8 cellular contexts compared by ENCODE assay signal in genomic region chr17:57986841-57987581, GRCh38. TPM values are rescaled to one million over a fixed set of nuclear protein-coding genes. Genes with fewer than 3 reads are reported as not detected.
DNase-seq lines count a peak whose midpoint lies in the region; ATAC-seq, FAIRE-seq and TF ChIP-seq lines count a peak whose summit lies in the region.

No MANE protein-coding gene starts in this region.

- H2BK120ac ChIP-seq in H1 (replicated peaks; ENCODE audit: low read depth, low read length) (no peak overlapping the region), mesendoderm (ENCODE audit: low read depth, low read length) (no peak overlapping the region)

- H3K4ac ChIP-seq in H1 (replicated peaks; ENCODE audit: insufficient read length, low read depth, low read length) (no peak overlapping the region), mesendoderm (ENCODE audit: low read depth, low read length) (peak overlapping the region; percentile 75)

- H3K9me3 ChIP-seq in AG04450 (ENCODE audit: control insufficient read depth, insufficient read depth, low read length): no peaks in the 10 kb centered on the region; the same call in 1 of the 2 replicates
- no peaks in the 10 kb centered on the region for H3K9me3 ChIP-seq in H1 (ENCODE audit: insufficient read depth in 2 of 2, low read depth in 1 of 2, low read length in 1 of 2)

- no peak for FAIRE-seq in H1 (lab: Jason Lieb, UNC)

- H4K5ac ChIP-seq in H1 (ENCODE audit: insufficient read length, low read depth, low read length) (peak overlapping the region; percentile 47), mesendoderm (ENCODE audit: low read length) (no peak overlapping the region)

- H2AK5ac ChIP-seq in H1 (ENCODE audit: low read depth, low read length): no peak overlapping the region
- H2AK5ac ChIP-seq in mesendoderm (ENCODE audit: low read length): no peak overlapping the region

- ATAC-seq in GM19351 (IDR thresholded peaks at IDR 0.05; ENCODE audit: unreplicated experiment): peak; percentile 14
- peak; percentile 69 for ATAC-seq in stimulated activated naive CD8-positive, alpha-beta T cell treated with anti-CD3 and anti-CD28 coated beads, Interleukin-15, Interleukin-2, amounts not matched to agents 100 U/mL and 50 U/mL, for 24 hours

- H4K8ac ChIP-seq in H1 (ENCODE audit: extremely low read depth, insufficient read depth, low read length): no peak overlapping the region
- H4K8ac ChIP-seq in mesendoderm (ENCODE audit: low read depth, low read length): no peak overlapping the region

- TF ChIP-seq RAD21 in H1 (IDR thresholded peaks at IDR 0.05 in 1 of 2, conservative IDR thresholded peaks at IDR 0.05 in 1 of 2; ENCODE audit: low read depth in 2 of 2, low read length in 2 of 2): 0 out of 4 replicates have a peak, but pooled peaks of 1 of the 2 experiments have one; percentile 2

- H4K20me1 ChIP-seq in H1 (replicated peaks in 1 of 2; ENCODE audit: control insufficient read depth in 1 of 2, insufficient read depth in 2 of 2, low read length in 2 of 2): peaks cover 0 to 15% of the 10 kb centered on the region in 2 experiments

- H3K56ac ChIP-seq in H1 (replicated peaks; ENCODE audit: insufficient read length, low read depth, low read length): peak overlapping the region; percentile 5
- H3K56ac ChIP-seq in mesendoderm (ENCODE audit: low read length): peak overlapping the region; percentile 93

- H3K4me2 ChIP-seq in H1 (ENCODE audit: insufficient read depth in 1 of 2, low read depth in 2 of 2, low read length in 2 of 2): peak overlapping the region; percentile 78 to 81
- peak overlapping the region; percentile 54 for H3K4me2 ChIP-seq in mesendoderm (ENCODE audit: low read length)

- H3K27me3 ChIP-seq in AG04450 (ENCODE audit: control insufficient read depth, insufficient read depth, low read length) (no peaks in the 10 kb centered on the region), H1 (replicated peaks in 1 of 4; ENCODE audit: control insufficient read depth in 3 of 4, extremely low read depth in 1 of 4, insufficient read depth in 3 of 4, low read length in 3 of 4) (no peaks in the 10 kb centered on the region), mesendoderm (ENCODE audit: insufficient read depth, low read length, poor library complexity) (no peaks in the 10 kb centered on the region)

- H3K23ac ChIP-seq in H1 (ENCODE audit: insufficient read length) (no peak overlapping the region), mesendoderm (ENCODE audit: low read length) (peak overlapping the region; percentile 29)

- TF ChIP-seq CTCF in AG04450 (IDR thresholded peaks at IDR 0.05; ENCODE audit: low read depth, low read length) (no peak), H1 (IDR thresholded peaks at IDR 0.05; ENCODE audit: control extremely low read depth in 1 of 3, insufficient read depth in 1 of 3, low read depth in 1 of 3, low read length in 3 of 3) (no peak)

- WGBS in H1 (ENCODE audit: extremely low coverage in 1 of 2, insufficient coverage in 1 of 2, insufficient read length in 1 of 2, insufficient replicate concordance in 2 of 2, low coverage in 1 of 2, low lambda C conversion rate in 2 of 2, missing lambda C conversion rate in 1 of 2), 2 experiments: 2% methylated on average over 31 of the region's 38 CpGs; no CpG with 5 or more reads in 1 of the 2 experiments
- WGBS in mesendoderm (ENCODE audit: extremely low coverage, insufficient coverage, low lambda C conversion rate): no CpG with 5 or more reads among the region's 38 CpGs

- no peak overlapping the region for H2BK5ac ChIP-seq in H1 (ENCODE audit: low read depth, low read length)
- no peak overlapping the region for H2BK5ac ChIP-seq in mesendoderm (ENCODE audit: low read length)

- peaks cover 0 to 2% (median 0%) of the 10 kb centered on the region in 4 experiments; a peak in 3 of 7 replicates for H3K4me1 ChIP-seq in H1 (replicated peaks in 1 of 4; ENCODE audit: control insufficient read depth in 3 of 4, insufficient read depth in 4 of 4, low read length in 3 of 4)
- peaks cover 2% of the 10 kb centered on the region for H3K4me1 ChIP-seq in mesendoderm (ENCODE audit: control insufficient read depth, low read depth, low read length)

- H3K79me2 ChIP-seq in H1 (ENCODE audit: control insufficient read depth in 1 of 2, insufficient read depth in 2 of 2, low read length in 2 of 2): peaks cover 6 to 50% of the 10 kb centered on the region in 2 experiments
- peaks cover 42% of the 10 kb centered on the region for H3K79me2 ChIP-seq in mesendoderm (ENCODE audit: control insufficient read depth, insufficient read depth, low read length)

- TF ChIP-seq POLR2A in H1 (IDR thresholded peaks at IDR 0.05; ENCODE audit: control extremely low read depth in 1 of 2, low read depth in 2 of 2, low read length in 2 of 2): no peak

- peaks cover 9% of the 10 kb centered on the region for H3K23me2 ChIP-seq in H1 (ENCODE audit: low read depth, low read length)

- no peak for TF ChIP-seq EP300 in H1 (IDR thresholded peaks at IDR 0.05; ENCODE audit: borderline replicate concordance in 1 of 2, low read depth in 2 of 2, low read length in 2 of 2)

- peak overlapping the region; percentile 76 to 89 (median 82) for H3K9ac ChIP-seq in H1 (replicated peaks in 1 of 4; ENCODE audit: extremely low read depth in 1 of 4, low read depth in 3 of 4, low read length in 3 of 4)
- H3K9ac ChIP-seq in mesendoderm (ENCODE audit: low read length): peak overlapping the region; percentile 78

- no peak overlapping the region for H2BK12ac ChIP-seq in H1 (ENCODE audit: low read depth, low read length)

- H2AFZ ChIP-seq in H1 (ENCODE audit: low read length): no peak overlapping the region

- H3K36me3 ChIP-seq in H1 (ENCODE audit: control insufficient read depth in 2 of 4, insufficient read depth in 4 of 4, low read length in 3 of 4) (peaks cover 0 to 10% (median 4%) of the 10 kb centered on the region in 4 experiments; a peak in 3 of 8 replicates), mesendoderm (ENCODE audit: control insufficient read depth, insufficient read depth, low read length) (peaks cover 2% of the 10 kb centered on the region)

- POLR2A ChIA-PET in AG04450 (lab: Yijun Ruan, JAX) (interaction anchor here (0.6 to 1.9 kb wide), 11 partner anchors 13 to 126 kb away, joined by 3 to 11 read pairs (median 5); partner anchors contain the start of gene CUEDC1), H1 (lab: Charles Lee; ENCODE audit: partially characterized antibody) (interaction anchor here (1.0 to 28.0 kb wide), 12 partner anchors 7 to 183 kb away, joined by 3 to 672 read pairs (median 6); partner anchors contain the start of genes CUEDC1, MRPS23 and SRSF1)

- no peak overlapping the region for H2BK15ac ChIP-seq in H1 (ENCODE audit: low read length)
- H2BK15ac ChIP-seq in mesendoderm (replicated peaks; ENCODE audit: low read depth): no peak overlapping the region

- H2BK20ac ChIP-seq in H1 (ENCODE audit: low read length): no peak overlapping the region

- peak overlapping the region; percentile 51 for H4K91ac ChIP-seq in H1 (replicated peaks; ENCODE audit: insufficient read length, low read length)

- H3K4me3 ChIP-seq in AG04450 (ENCODE audit: low read depth, low read length) (peak overlapping the region; percentile 79), H1 (ENCODE audit: extremely low read depth in 1 of 4, insufficient read depth in 2 of 4, low read depth in 3 of 4, low read length in 4 of 4) (peak overlapping the region; percentile 73 to 95 (median 80)), mesendoderm (ENCODE audit: low read length) (peak overlapping the region; percentile 88)

- DNase-seq in AG04450 (ENCODE audit: low read depth, low spot score) (peak; percentile 66), M059J (ENCODE audit: low read depth) (peak; percentile 77), H1 (ENCODE audit: low read depth in 1 of 2, low spot score in 2 of 2) (no peak), mesendoderm (peak; percentile 84), DMS114 treated with DMSO at 0.1 percent for 48 hours (lab: John Stamatoyannopoulos, UW; ENCODE audit: unreplicated experiment) (no peak)
- peak; percentile 77 for DNase-seq in activated CD8-positive, alpha-beta memory T cell treated with anti-CD3 and anti-CD28 coated beads for 24 hours
- DNase-seq in stimulated activated naive CD8-positive, alpha-beta T cell treated with anti-CD3 and anti-CD28 coated beads, Interleukin-15, Interleukin-2, amounts not matched to agents 100 U/mL and 50 U/mL, for 24 hours: peak; percentile 63

- no peak overlapping the region for H3K14ac ChIP-seq in H1 (ENCODE audit: insufficient read length)

- peaks cover 5% of the 10 kb centered on the region; the same call in 1 of the 2 replicates for H3K79me1 ChIP-seq in H1 (ENCODE audit: low read depth, low read length)
- H3K79me1 ChIP-seq in mesendoderm (ENCODE audit: low read length): peaks cover 11% of the 10 kb centered on the region

- peak overlapping the region; percentile 96 for H3K27ac ChIP-seq in AG04450 (ENCODE audit: low read depth, low read length)
- H3K27ac ChIP-seq in H1 (ENCODE audit: low read depth, low read length): peak overlapping the region; percentile 70; the same call in 1 of the 2 replicates
- peak overlapping the region; percentile 76 for H3K27ac ChIP-seq in mesendoderm (ENCODE audit: low read depth, low read length)

- CTCF ChIA-PET in AG04450 (lab: Charles Lee) (interaction anchor here (0.6 to 3.7 kb wide), 19 partner anchors 9 to 154 kb away, joined by 3 to 63 read pairs (median 3); no protein-coding TSS in a partner anchor), H1 (lab: Charles Lee; ENCODE audit: partially characterized antibody) (interaction anchor here (1.1 to 3.6 kb wide), 14 partner anchors 8 to 154 kb away, joined by 3 to 35 read pairs (median 5); partner anchors contain the start of gene CUEDC1)

- H3K18ac ChIP-seq in H1 (ENCODE audit: extremely low read depth, low read length): peak overlapping the region; percentile 75; the same call in 1 of the 2 replicates
- H3K18ac ChIP-seq in mesendoderm (ENCODE audit: low read length): peak overlapping the region; percentile 89

RNA-seq across cellular contexts. Expression of gene VEZF1, which starts 1.0 kb away (rescaled TPM):
- polyA plus RNA-seq in AG04450 (2011; rRNA removed): 34.2 and 38.9 TPM in 2 replicates
- 65.1 and 68.2 TPM in 2 replicates for polyA minus RNA-seq in AG04450 (2011; rRNA and poly(A)+ RNA removed)
- total RNA-seq in M059J (2014; rRNA removed; shearing (Covaris generic)): 62.4 and 63.3 TPM in 2 replicates
- 56.7 and 61.9 TPM in 2 replicates for total RNA-seq in H1 (2021; fragmentation: NEBNext Ultra II Directional; extraction: Animal tissue kit (Norgen Biotek cat#: 25700))
- 21.5 and 28.9 TPM in 2 replicates for polyA plus RNA-seq in H1 (2011; rRNA removed)
- polyA plus RNA-seq in H1 (2011; cell fraction: cytosol; rRNA removed): 25.3 TPM
- polyA plus RNA-seq in H1 (2011; cell fraction: nucleus; rRNA removed): 29.8 TPM
- polyA plus RNA-seq in H1 (2012, experiment 1 of 2): 33.3 to 43.5 TPM (median 39.8 TPM) in 4 replicates
- polyA plus RNA-seq in H1 (2012, experiment 2 of 2): 5.7 TPM
- polyA plus RNA-seq in H1 (2013, experiment 1 of 2): 39.2 TPM
- 38.4 TPM for polyA plus RNA-seq in H1 (2013, experiment 2 of 2)
- polyA minus RNA-seq in H1 (2011; rRNA and poly(A)+ RNA removed): 81.4 and 108 TPM in 2 replicates
- polyA minus RNA-seq in H1 (2011; cell fraction: cytosol; rRNA and poly(A)+ RNA removed): 35.6 TPM
- polyA minus RNA-seq in H1 (2011; cell fraction: nucleus; rRNA and poly(A)+ RNA removed): 51.1 TPM
- 43.9 TPM for polyA plus RNA-seq in mesendoderm (2013, experiment 1 of 2)
- polyA plus RNA-seq in mesendoderm (2013, experiment 2 of 2): 44.0 TPM

RNA-seq across cellular contexts. Expression of gene SRSF1, which starts 20.0 kb away (rescaled TPM):
- 215 and 249 TPM in 2 replicates for polyA plus RNA-seq in AG04450 (2011; rRNA removed)
- 278 and 309 TPM in 2 replicates for polyA minus RNA-seq in AG04450 (2011; rRNA and poly(A)+ RNA removed)
- total RNA-seq in M059J (2014; rRNA removed; shearing (Covaris generic)): 336 and 365 TPM in 2 replicates
- total RNA-seq in H1 (2021; fragmentation: NEBNext Ultra II Directional; extraction: Animal tissue kit (Norgen Biotek cat#: 25700)): 429 and 433 TPM in 2 replicates
- 149 and 300 TPM in 2 replicates for polyA plus RNA-seq in H1 (2011; rRNA removed)
- 280 TPM for polyA plus RNA-seq in H1 (2011; cell fraction: cytosol; rRNA removed)
- 773 TPM for polyA plus RNA-seq in H1 (2011; cell fraction: nucleus; rRNA removed)
- 330 to 434 TPM (median 366 TPM) in 4 replicates for polyA plus RNA-seq in H1 (2012, experiment 1 of 2)
- polyA plus RNA-seq in H1 (2012, experiment 2 of 2): 60.0 TPM
- 237 TPM for polyA plus RNA-seq in H1 (2013, experiment 1 of 2)
- 241 TPM for polyA plus RNA-seq in H1 (2013, experiment 2 of 2)
- 349 and 397 TPM in 2 replicates for polyA minus RNA-seq in H1 (2011; rRNA and poly(A)+ RNA removed)
- polyA minus RNA-seq in H1 (2011; cell fraction: cytosol; rRNA and poly(A)+ RNA removed): 389 TPM
- 594 TPM for polyA minus RNA-seq in H1 (2011; cell fraction: nucleus; rRNA and poly(A)+ RNA removed)
- polyA plus RNA-seq in mesendoderm (2013, experiment 1 of 2): 461 TPM
- polyA plus RNA-seq in mesendoderm (2013, experiment 2 of 2): 462 TPM

RNA-seq across cellular contexts. Expression of gene CUEDC1, which starts 31.8 kb away (rescaled TPM):
- polyA plus RNA-seq in AG04450 (2011; rRNA removed) (21.6 and 27.6 TPM in 2 replicates), H1 (2011; rRNA removed) (4.0 and 6.7 TPM in 2 replicates)
- polyA minus RNA-seq in AG04450 (2011; rRNA and poly(A)+ RNA removed): 20.9 and 22.6 TPM in 2 replicates
- 4.4 and 16.2 TPM in 2 replicates for total RNA-seq in M059J (2014; rRNA removed; shearing (Covaris generic))
- 7.8 and 10.7 TPM in 2 replicates for total RNA-seq in H1 (2021; fragmentation: NEBNext Ultra II Directional; extraction: Animal tissue kit (Norgen Biotek cat#: 25700))
- polyA plus RNA-seq in H1 (2011; cell fraction: cytosol; rRNA removed): 5.2 TPM
- 12.0 TPM for polyA plus RNA-seq in H1 (2011; cell fraction: nucleus; rRNA removed)
- 3.4 to 9.6 TPM (median 7.3 TPM) in 4 replicates for polyA plus RNA-seq in H1 (2012, experiment 1 of 2)
- 4.9 TPM for polyA plus RNA-seq in H1 (2012, experiment 2 of 2)
- 5.8 TPM for polyA plus RNA-seq in H1 (2013, experiment 1 of 2)
- 5.8 TPM for polyA plus RNA-seq in H1 (2013, experiment 2 of 2)
- 4.1 and 5.1 TPM in 2 replicates for polyA minus RNA-seq in H1 (2011; rRNA and poly(A)+ RNA removed)
- 2.2 TPM for polyA minus RNA-seq in H1 (2011; cell fraction: cytosol; rRNA and poly(A)+ RNA removed)
- polyA minus RNA-seq in H1 (2011; cell fraction: nucleus; rRNA and poly(A)+ RNA removed): 4.1 TPM
- 7.0 TPM for polyA plus RNA-seq in mesendoderm (2013, experiment 1 of 2)
- polyA plus RNA-seq in mesendoderm (2013, experiment 2 of 2): 7.6 TPM

Comparison
In these comparisons a context has a peak if more than half of its experiments do, and no peak if none do; other contexts are left out.
1. DNase-seq: peak in AG04450 (single experiment), M059J (single experiment), activated CD8-positive, alpha-beta memory T cell treated with anti-CD3 and anti-CD28 coated beads for 24 hours (single experiment), mesendoderm (single experiment) and stimulated activated naive CD8-positive, alpha-beta T cell treated with anti-CD3 and anti-CD28 coated beads, Interleukin-15, Interleukin-2, amounts not matched to agents 100 U/mL and 50 U/mL, for 24 hours (single experiment); none in H1 (0 of 2) and DMS114 treated with DMSO at 0.1 percent for 48 hours (single experiment).
2. Peak in every context shown above with its lines, with median percentiles within 50 percentile points of each other: H3K27ac ChIP-seq and H3K4me3 ChIP-seq.